ENCODE assay signal across 9 cellular contexts in the genomic region with DNA sequence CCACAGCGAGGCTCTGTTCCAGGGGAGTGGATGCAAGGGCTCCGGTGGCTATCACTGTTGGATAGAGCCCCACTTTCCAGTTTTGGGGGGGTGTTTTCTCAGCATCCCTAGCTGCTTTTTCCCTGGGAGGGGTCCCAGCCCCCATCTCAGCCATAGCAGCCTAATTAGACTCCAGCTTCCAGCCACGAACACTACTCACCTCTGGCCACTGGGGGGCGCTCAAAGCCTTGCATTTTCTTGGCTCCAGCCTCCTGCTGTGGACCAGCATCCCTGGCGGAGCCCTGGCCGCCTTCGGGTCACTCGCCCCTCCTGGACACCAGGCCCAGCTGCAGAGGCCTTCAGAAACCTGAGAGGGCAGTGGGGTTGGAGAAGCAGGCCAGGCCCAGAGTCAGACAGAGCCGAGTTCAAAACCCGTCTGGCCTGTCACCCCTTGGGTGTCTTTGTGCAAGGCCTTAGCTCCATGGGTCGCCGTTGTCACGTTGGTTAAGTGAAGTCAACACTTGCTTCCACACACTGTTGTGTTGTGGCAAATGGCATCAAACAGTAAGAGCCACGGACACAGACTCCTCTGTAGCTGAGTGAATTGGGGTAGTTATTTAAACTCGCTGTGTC.
DNase-seq lines count a peak whose midpoint lies in the region; ATAC-seq and TF ChIP-seq lines count a peak whose summit lies in the region.
"Had no signal": no experiment of that assay in that cellular context is flagged by ENCODE, and none has a peak within 500 bp of the region (broad histone marks: within the 10 kb centered on the region; RNA-seq: fewer than 3 reads in every experiment).

No MANE protein-coding gene starts in this region.

- H3K4me3 Mint-ChIP-seq in T-helper 2 cell treated with Interferon-gamma antibody and Interleukin-4, amounts not matched to agents 5 μg/mL and 100 μg/mL, for 36 hours, result no peak overlapping the region
- no peak overlapping the region for H3K4me3 Mint-ChIP-seq in brain
- H3K4me3 Mint-ChIP-seq: activated naive CD8-positive, alpha-beta T cell had no signal

- no peaks in the 10 kb centered on the region for H3K36me3 Mint-ChIP-seq in T-helper 2 cell treated with Interferon-gamma antibody and Interleukin-4, amounts not matched to agents 5 μg/mL and 100 μg/mL, for 36 hours (ENCODE audit: low read depth)
- H3K36me3 Mint-ChIP-seq in brain, result peaks cover 46% of the 10 kb centered on the region
- H3K36me3 Mint-ChIP-seq: activated naive CD8-positive, alpha-beta T cell had no signal

- no peaks in the 10 kb centered on the region for H3K9me3 Mint-ChIP-seq in T-helper 2 cell treated with Interferon-gamma antibody and Interleukin-4, amounts not matched to agents 5 μg/mL and 100 μg/mL, for 36 hours
- H3K9me3 Mint-ChIP-seq in brain, result no peaks in the 10 kb centered on the region

- TF ChIP-seq CTCF in brain (conservative IDR thresholded peaks at IDR 0.05), result peak; percentile 90 to 98

- H3K4me1 Mint-ChIP-seq in T-helper 2 cell treated with Interferon-gamma antibody and Interleukin-4, amounts not matched to agents 5 μg/mL and 100 μg/mL, for 36 hours (ENCODE audit: low read depth), result no peaks in the 10 kb centered on the region
- H3K4me1 Mint-ChIP-seq in brain, result peaks cover 25% of the 10 kb centered on the region

- DNase-seq in Daoy (ENCODE audit: low read depth) (peak; percentile 62), HuH-7 (ENCODE audit: low spot score) (peak; percentile 79), inferior parietal cortex (ENCODE audit: extremely low spot score) (peak; percentile 84), amniotic stem cell (lab: John Stamatoyannopoulos, UW) (no peak)
- DNase-seq in T-helper 2 cell treated with Interferon-gamma antibody and Interleukin-4, amounts not matched to agents 5 μg/mL and 100 μg/mL, for 36 hours (ENCODE audit: low spot score), result peak; percentile 24
- DNase-seq in stimulated activated CD4-positive, alpha-beta T cell treated with anti-CD3 and anti-CD28 coated beads, Interleukin-1b, Interleukin-23, amount 100 ng/mL, for 24 hours (ENCODE audit: low read depth in 4 of 4, low spot score in 1 of 4), result peak; percentile 15 to 44 (median 37)

- H3K27me3 Mint-ChIP-seq in T-helper 2 cell treated with Interferon-gamma antibody and Interleukin-4, amounts not matched to agents 5 μg/mL and 100 μg/mL, for 36 hours (ENCODE audit: low read depth), result no peaks in the 10 kb centered on the region
- peaks cover 2% of the 10 kb centered on the region for H3K27me3 Mint-ChIP-seq in brain

- no peak overlapping the region for H3K27ac Mint-ChIP-seq in T-helper 2 cell treated with Interferon-gamma antibody and Interleukin-4, amounts not matched to agents 5 μg/mL and 100 μg/mL, for 36 hours
- H3K27ac Mint-ChIP-seq in brain, result peak overlapping the region in 4 of 5 experiments; percentile 39 to 61 (median 51)
- H3K27ac Mint-ChIP-seq: activated naive CD8-positive, alpha-beta T cell had no signal

- no peak for ATAC-seq in HG02623 (IDR thresholded peaks at IDR 0.05; ENCODE audit: unreplicated experiment)
